In genomic region chr6:45737331-45738056, GRCh38 we compare ENCODE assay signal across 9 cellular contexts.
DNase-seq lines count a peak whose midpoint lies in the region; ATAC-seq and TF ChIP-seq lines count a peak whose summit lies in the region.
"Had no signal": no experiment of that assay in that cellular context is flagged by ENCODE, and none has a peak within 500 bp of the region (broad histone marks: within the 10 kb centered on the region; RNA-seq: fewer than 3 reads in every experiment).

No MANE protein-coding gene starts in this region.

- peaks cover 2% of the 10 kb centered on the region for H3K9me3 Mint-ChIP-seq in activated naive CD8-positive, alpha-beta T cell treated with anti-CD3 and anti-CD28 coated beads for 36 hours

- no peaks in the 10 kb centered on the region for H3K27me3 ChIP-seq in BE2C

- no peaks in the 10 kb centered on the region for H3K36me3 Mint-ChIP-seq in activated naive CD8-positive, alpha-beta T cell treated with anti-CD3 and anti-CD28 coated beads for 36 hours

- H3K36me3 ChIP-seq in BE2C, result no peaks in the 10 kb centered on the region

- TF ChIP-seq CTCF in GM20000 (IDR thresholded peaks at IDR 0.05; ENCODE audit: extremely low read depth, missing control alignments), result no peak
- no peak for TF ChIP-seq CTCF in BE2C (IDR thresholded peaks at IDR 0.05; ENCODE audit: low read depth, low read length)

- H3K4me1 Mint-ChIP-seq in activated naive CD8-positive, alpha-beta T cell treated with anti-CD3 and anti-CD28 coated beads for 36 hours, result peaks cover 52% of the 10 kb centered on the region

- H3K4me3 Mint-ChIP-seq in activated naive CD8-positive, alpha-beta T cell treated with anti-CD3 and anti-CD28 coated beads for 36 hours, result no peak overlapping the region

- no peaks in the 10 kb centered on the region for H3K9me3 ChIP-seq in BE2C

- H3K4me3 ChIP-seq in BE2C (ENCODE audit: low read depth, low read length), result no peak overlapping the region

- H3K4me1 ChIP-seq in BE2C, result no peaks in the 10 kb centered on the region

- DNase-seq in GM20000 (ENCODE audit: low spot score), result peak; percentile 54
- peak; percentile 15 for DNase-seq in activated naive CD8-positive, alpha-beta T cell treated with anti-CD3 and anti-CD28 coated beads for 36 hours
- DNase-seq in BE2C, result no peak
- no peak for DNase-seq in COLO829 (ENCODE audit: low spot score)
- DNase-seq in H4 (ENCODE audit: low spot score), result no peak
- DNase-seq: NCI-H510A had no signal

- H3K27ac Mint-ChIP-seq in activated naive CD8-positive, alpha-beta T cell treated with anti-CD3 and anti-CD28 coated beads for 36 hours, result peak overlapping the region; percentile 80

- ATAC-seq in GM18508 (IDR thresholded peaks at IDR 0.05; ENCODE audit: insufficient read depth, unreplicated experiment) (peak; percentile 37), HG03135 (IDR thresholded peaks at IDR 0.05; ENCODE audit: unreplicated experiment) (peak; percentile 76), GM18520 (IDR thresholded peaks at IDR 0.05; ENCODE audit: unreplicated experiment) (no peak)

- peaks cover 31% of the 10 kb centered on the region for H3K27me3 Mint-ChIP-seq in activated naive CD8-positive, alpha-beta T cell treated with anti-CD3 and anti-CD28 coated beads for 36 hours

Comparison
In these comparisons a context has a peak if more than half of its experiments do, and no peak if none do; other contexts are left out.
1. DNase-seq: peak in GM20000 (single experiment) and activated naive CD8-positive, alpha-beta T cell treated with anti-CD3 and anti-CD28 coated beads for 36 hours (single experiment); none in BE2C (single experiment), COLO829 (single experiment) and H4 (single experiment).